13 cellular contexts compared by ENCODE assay signal in the genomic region with DNA sequence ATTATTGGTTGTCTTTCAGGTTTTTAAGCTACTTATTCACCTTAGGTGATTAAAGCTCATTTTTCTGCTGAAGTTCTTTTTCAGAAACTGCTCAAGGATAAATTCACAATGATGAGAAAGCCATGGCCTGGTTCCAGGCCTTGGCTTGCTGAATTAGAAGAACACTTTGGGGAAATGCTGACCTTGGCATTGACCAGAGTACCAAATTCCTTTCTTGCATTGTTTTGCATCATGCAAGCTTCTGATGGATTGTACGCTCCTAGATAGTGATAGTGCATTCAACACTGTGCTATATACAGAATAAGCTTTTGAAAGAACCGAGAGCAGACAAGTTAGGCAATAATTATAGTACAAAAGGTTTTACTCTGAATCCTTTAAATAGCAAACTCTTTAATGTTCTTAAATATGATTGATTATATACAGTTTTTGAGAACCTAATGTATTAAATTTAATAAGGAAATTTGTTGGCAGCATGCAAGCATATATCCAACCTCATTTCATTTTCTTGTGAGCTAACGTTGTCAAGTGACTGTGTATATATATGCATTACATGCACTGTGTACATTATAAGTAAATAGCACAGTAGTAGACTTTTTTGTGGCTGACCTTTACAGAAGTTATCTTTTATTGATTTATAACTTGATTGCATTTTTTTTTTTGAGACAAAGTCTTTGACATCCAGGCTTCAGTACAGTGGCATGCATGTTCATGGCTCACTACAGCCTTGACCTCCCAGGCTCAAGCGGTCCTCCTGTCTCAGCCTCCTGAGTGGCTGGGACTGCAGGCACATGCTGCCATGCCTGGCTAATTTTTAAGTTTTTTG.
DNase-seq lines count a peak whose midpoint lies in the region; ATAC-seq and TF ChIP-seq lines count a peak whose summit lies in the region.
"Had no signal": no experiment of that assay in that cellular context is flagged by ENCODE, and none has a peak within 500 bp of the region (broad histone marks: within the 10 kb centered on the region; RNA-seq: fewer than 3 reads in every experiment).

No MANE protein-coding gene starts in this region.

- no peak overlapping the region for H3K4me3 ChIP-seq in vagina
- H3K4me3 ChIP-seq: body of pancreas had no signal

- H3K27ac ChIP-seq in VCaP, result peak overlapping the region; percentile 38
- H3K27ac ChIP-seq in vagina, result peak overlapping the region; percentile 17
- H3K27ac ChIP-seq: body of pancreas had no signal

- intact Hi-C loops in vagina (cut with DNase I), result no loop called here

- H3K27ac Mint-ChIP-seq in immature natural killer cell, result no peak overlapping the region

- peaks cover 18 to 40% of the 10 kb centered on the region in 2 donors for H3K4me1 Mint-ChIP-seq in immature natural killer cell

- H3K36me3 Mint-ChIP-seq in immature natural killer cell, result no peaks in the 10 kb centered on the region

- peak; percentile 46 for ATAC-seq in esophagus mucosa
- ATAC-seq in GM19023 (IDR thresholded peaks at IDR 0.05; ENCODE audit: unreplicated experiment), result no peak
- ATAC-seq: activated T-cell treated with anti-CD3 and anti-CD28 coated beads, Interleukin-2, amount 50 U/mL, for 4 hours; body of pancreas had no signal

- no peak for TF ChIP-seq CTCF in VCaP (conservative IDR thresholded peaks at IDR 0.05)
- TF ChIP-seq CTCF in vagina (IDR thresholded peaks at IDR 0.05), result no peak

- peak; percentile 60 for DNase-seq in medulla oblongata (ENCODE audit: extremely low spot score)
- no peak for DNase-seq in vagina (ENCODE audit: extremely low spot score in 2 of 2)
- DNase-seq in NCI-H1092 treated with DMSO at 0.1 percent for 48 hours (lab: John Stamatoyannopoulos, UW), result no peak
- DNase-seq in immature natural killer cell, result no peak
- DNase-seq: activated CD4-positive, CD25-positive, alpha-beta regulatory T cell treated with anti-CD3 and anti-CD28 coated beads, Interleukin-2, amount 50 U/mL, for 72 hours; activated T-cell treated with anti-CD3 and anti-CD28 coated beads, Interleukin-2, amount 50 U/mL, for 4 hours; Calu3; Karpas-422; NCI-H2029 had no signal

- H3K9me3 ChIP-seq in vagina, result no peaks in the 10 kb centered on the region
- H3K9me3 ChIP-seq: body of pancreas had no signal

- no peaks in the 10 kb centered on the region for H3K9me3 Mint-ChIP-seq in immature natural killer cell
- H3K9me3 Mint-ChIP-seq: activated T-cell treated with anti-CD3 and anti-CD28 coated beads, Interleukin-2, amount 50 U/mL, for 4 hours had no signal

- no peak overlapping the region for H3K4me3 Mint-ChIP-seq in immature natural killer cell
- H3K4me3 Mint-ChIP-seq: activated T-cell treated with anti-CD3 and anti-CD28 coated beads, Interleukin-2, amount 50 U/mL, for 4 hours had no signal

- no peaks in the 10 kb centered on the region for H3K27me3 ChIP-seq in vagina
- H3K27me3 ChIP-seq: body of pancreas had no signal

- no peaks in the 10 kb centered on the region for H3K36me3 ChIP-seq in vagina

- peaks cover 21% of the 10 kb centered on the region for H3K4me1 ChIP-seq in vagina

- H3K27me3 Mint-ChIP-seq in immature natural killer cell (ENCODE audit: low read depth in 3 of 3), result no peaks in the 10 kb centered on the region

- no peak for TF ChIP-seq POLR2A in vagina (IDR thresholded peaks at IDR 0.05)
